ENCODE assay signal across 15 cellular contexts in the genomic region with DNA sequence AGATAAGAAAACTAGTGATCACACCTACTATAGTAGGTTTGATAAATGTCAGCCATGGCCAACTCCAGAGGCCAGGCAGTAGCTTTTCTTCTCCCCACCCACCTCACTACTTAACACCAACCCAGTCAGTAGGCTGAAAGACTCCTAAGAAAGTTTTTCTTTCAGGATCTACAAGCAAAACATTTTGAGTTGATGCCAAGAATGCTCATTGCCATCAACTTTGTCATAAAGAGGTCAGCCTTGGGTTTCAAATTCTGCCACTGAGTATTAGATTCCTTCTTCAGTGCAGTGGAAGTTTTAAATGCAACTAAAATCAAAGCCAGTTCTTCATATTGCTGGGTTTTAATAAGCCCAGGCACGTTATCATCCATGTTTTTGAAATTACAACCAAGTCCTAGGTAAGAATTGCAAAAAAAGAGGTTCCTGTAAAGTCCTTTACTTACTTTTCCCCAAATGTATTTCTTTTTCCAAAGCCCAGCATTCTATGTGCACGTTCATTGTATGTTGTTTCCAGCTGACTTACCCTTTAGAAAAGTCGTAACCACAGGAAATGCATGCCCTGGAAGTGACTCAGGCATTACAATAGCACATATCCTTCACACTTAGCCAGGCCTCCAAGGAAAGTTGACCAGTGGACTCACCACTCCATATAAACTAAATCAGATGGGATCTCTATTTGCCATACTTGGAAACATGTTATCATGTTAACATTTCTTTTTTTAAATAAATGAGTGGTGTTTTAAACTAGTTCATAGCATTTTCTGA.
DNase-seq lines count a peak whose midpoint lies in the region; TF ChIP-seq lines count a peak whose summit lies in the region.
"Had no signal": no experiment of that assay in that cellular context is flagged by ENCODE, and none has a peak within 500 bp of the region (broad histone marks: within the 10 kb centered on the region; RNA-seq: fewer than 3 reads in every experiment).

No MANE protein-coding gene starts in this region.

- no peaks in the 10 kb centered on the region for H3K4me1 Mint-ChIP-seq in glutamatergic neuron (ENCODE audit: low read depth, unreplicated experiment)

- H3K27me3 Mint-ChIP-seq in glutamatergic neuron (ENCODE audit: unreplicated experiment): peaks cover 1% of the 10 kb centered on the region

- TF ChIP-seq CTCF in glutamatergic neuron (IDR thresholded peaks at IDR 0.05; ENCODE audit: partially characterized antibody, unreplicated experiment) (no peak), GM10248 (IDR thresholded peaks at IDR 0.05; ENCODE audit: control extremely low read depth, extremely low read depth, low read depth, missing control alignments) (no peak)

- POLR2A ChIA-PET in GM10248 (lab: Yijun Ruan, JAX): no interaction called here

- H3K36me3 ChIP-seq in HUES48 (ENCODE audit: control insufficient read depth, insufficient read depth, low read length) (no peaks in the 10 kb centered on the region), iPS-20b (ENCODE audit: insufficient read depth, low read depth, low read length) (no peaks in the 10 kb centered on the region)
- H3K36me3 ChIP-seq: cardiac muscle cell had no signal

- H3K27ac Mint-ChIP-seq in glutamatergic neuron (ENCODE audit: unreplicated experiment): no peak overlapping the region

- H3K4me3 ChIP-seq in HUES48 (ENCODE audit: low read depth, low read length) (peak overlapping the region; percentile 2; the same call in 1 of the 2 replicates), iPS-20b (ENCODE audit: low read length) (peak overlapping the region; percentile 38; the same call in 1 of the 2 replicates)
- H3K4me3 ChIP-seq: cardiac muscle cell had no signal

- H3K27ac ChIP-seq in HUES48 (ENCODE audit: low read depth, low read length) (peak overlapping the region; percentile 87), iPS-20b (ENCODE audit: low read length) (peak overlapping the region; percentile 65)
- H3K27ac ChIP-seq: cardiac muscle cell, HL-60 had no signal

- no peaks in the 10 kb centered on the region for H3K9me3 ChIP-seq in HUES48 (ENCODE audit: control insufficient read depth, insufficient read depth, low read length)
- no peaks in the 10 kb centered on the region for H3K9me3 ChIP-seq in iPS-20b (ENCODE audit: insufficient read depth, low read depth, low read length)

- H3K4me1 ChIP-seq in HUES48 (ENCODE audit: control insufficient read depth, insufficient read depth, low read length): peaks cover 14% of the 10 kb centered on the region
- H3K4me1 ChIP-seq in iPS-20b (ENCODE audit: insufficient read depth, low read length): peaks cover 8% of the 10 kb centered on the region; the same call in 1 of the 2 replicates

- no peak overlapping the region for H3K4me3 Mint-ChIP-seq in glutamatergic neuron (ENCODE audit: unreplicated experiment)

- no peak overlapping the region for H3K9ac ChIP-seq in HUES48 (ENCODE audit: low read depth, low read length)
- peak overlapping the region; percentile 41; the same call in 1 of the 2 replicates for H3K9ac ChIP-seq in iPS-20b (ENCODE audit: low read depth, low read length)

- no peaks in the 10 kb centered on the region for H3K27me3 ChIP-seq in HUES48 (ENCODE audit: control insufficient read depth, insufficient read depth, low read length)
- H3K27me3 ChIP-seq in iPS-20b (ENCODE audit: insufficient read depth, low read length): no peaks in the 10 kb centered on the region
- H3K27me3 ChIP-seq: cardiac muscle cell had no signal

- peak; percentile 6 for DNase-seq in AG08395 (ENCODE audit: low spot score)
- peak; percentile 86 for DNase-seq in astrocyte of the hippocampus (ENCODE audit: low read depth, low spot score)
- no peak for DNase-seq in KG1 (lab: John Stamatoyannopoulos, UW)
- DNase-seq in GM19240 (ENCODE audit: insufficient read length, low spot score): no peak
- DNase-seq in glutamatergic neuron: no peak
- no peak for DNase-seq in GM10248 (ENCODE audit: extremely low spot score)
- DNase-seq: DMS79, left colon, NCI-H1417, NCI-H82, nucleus accumbens had no signal

- CTCF ChIA-PET in GM10248 (lab: Yijun Ruan, JAX): no interaction called here

- H3K36me3 Mint-ChIP-seq in glutamatergic neuron (ENCODE audit: unreplicated experiment): peaks cover 2% of the 10 kb centered on the region

- H3K9me3 Mint-ChIP-seq in glutamatergic neuron (ENCODE audit: unreplicated experiment): no peaks in the 10 kb centered on the region

Comparison
In these comparisons a context has a peak if more than half of its experiments do, and no peak if none do; other contexts are left out.
1. DNase-seq: peak in AG08395 (single experiment) and astrocyte of the hippocampus (single experiment); none in KG1 (single experiment), GM19240 (single experiment), glutamatergic neuron (single experiment) and GM10248 (single experiment).